In the genomic region with DNA sequence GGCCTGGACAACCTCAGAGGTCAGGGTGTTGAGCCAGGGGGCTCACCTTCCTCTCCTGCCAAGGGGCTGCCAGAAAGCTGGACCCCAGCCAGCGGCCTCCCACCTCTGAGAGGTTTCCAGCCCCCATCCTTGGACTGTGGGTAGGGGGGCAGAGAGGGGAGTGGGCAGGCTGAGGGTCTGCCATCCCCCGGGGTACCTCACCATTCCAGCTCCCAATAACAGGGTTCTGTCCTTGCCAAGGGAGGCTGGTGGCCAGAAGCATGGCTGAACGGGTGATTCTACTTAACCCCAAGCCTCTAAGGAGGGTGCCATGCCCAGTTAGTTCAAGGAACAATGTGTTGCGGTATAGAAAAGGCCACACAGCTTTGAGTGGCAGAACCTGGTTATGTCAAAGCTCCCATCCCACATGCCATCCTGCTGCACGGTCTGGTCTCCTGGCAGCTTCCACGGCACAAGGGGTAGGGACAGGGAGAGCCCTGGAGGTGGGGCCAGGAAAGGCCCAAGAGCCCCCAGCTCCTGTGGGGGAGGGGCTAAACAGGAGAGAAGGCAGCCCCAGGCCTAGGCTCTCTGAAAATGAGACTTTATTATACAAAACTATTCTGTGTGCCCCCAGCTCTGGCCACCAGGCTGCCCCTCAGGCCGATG, we compare ENCODE assay signal across 24 cellular contexts. TPM values are rescaled to one million over a fixed set of nuclear protein-coding genes. Genes with fewer than 3 reads are reported as not detected.
DNase-seq lines count a peak whose midpoint lies in the region; ATAC-seq, FAIRE-seq and TF ChIP-seq lines count a peak whose summit lies in the region.
"Had no signal": no experiment of that assay in that cellular context is flagged by ENCODE, and none has a peak within 500 bp of the region (broad histone marks: within the 10 kb centered on the region; RNA-seq: fewer than 3 reads in every experiment).

No MANE protein-coding gene starts in this region.

- TF ChIP-seq RAD21 in K562 (CRISPR knock-in tag; conservative IDR thresholded peaks at IDR 0.05 in 1 of 2, IDR thresholded peaks at IDR 0.05 in 1 of 2) = no peak

- no peaks in the 10 kb centered on the region for H3K4me1 Mint-ChIP-seq in activated T-cell treated with anti-CD3 and anti-CD28 coated beads, Interleukin-2, amount 50 U/mL, for 24 hours (ENCODE audit: low read depth)
- H3K4me1 Mint-ChIP-seq in mesothelial cell of epicardium = peaks cover 25% of the 10 kb centered on the region
- H3K4me1 Mint-ChIP-seq: activated T-helper 17 cell treated with anti-CD3 and anti-CD28 coated beads, Interleukin-2, amount 50 U/mL, for 72 hours had no signal

- H3K36me3 Mint-ChIP-seq in activated T-cell treated with anti-CD3 and anti-CD28 coated beads, Interleukin-2, amount 50 U/mL, for 24 hours (ENCODE audit: low read depth) = no peaks in the 10 kb centered on the region
- peaks cover 2% of the 10 kb centered on the region for H3K36me3 Mint-ChIP-seq in mesothelial cell of epicardium

- POLR2A ChIA-PET in K562 (lab: Yijun Ruan, JAX) = interaction anchor here (1.2 kb wide), 1 partner anchor 12 kb away, joined by 3 read pairs; no protein-coding TSS in a partner anchor

- in situ Hi-C loops in K562 (cut with MboI) = no loop called here

- no peak overlapping the region for H3K4me3 ChIP-seq in K562
- H3K4me3 ChIP-seq: esophagus muscularis mucosa, pancreas had no signal

- H3K79me2 ChIP-seq in K562 (ENCODE audit: control insufficient read depth, insufficient read depth, low read length) = no peaks in the 10 kb centered on the region

- H3K4me1 ChIP-seq in K562 (replicated peaks in 1 of 2; ENCODE audit: control insufficient read depth in 2 of 2, insufficient read depth in 2 of 2, low read length in 2 of 2) = peaks cover 21 to 43% of the 10 kb centered on the region in 2 experiments

- no peak overlapping the region for H3K9ac ChIP-seq in K562 (ENCODE audit: insufficient read depth in 1 of 2, low read depth in 2 of 2, low read length in 2 of 2)

- no peak for TF ChIP-seq EP300 in K562 (IDR thresholded peaks at IDR 0.05; ENCODE audit: low read length)

- TF ChIP-seq POLR2A in K562 (conservative IDR thresholded peaks at IDR 0.05) = no peak

- H3K27me3 ChIP-seq in K562 (ENCODE audit: control insufficient read depth in 2 of 2, insufficient read depth in 2 of 2, low read length in 2 of 2) = no peaks in the 10 kb centered on the region
- H3K27me3 ChIP-seq: esophagus muscularis mucosa, pancreas had no signal

- no peaks in the 10 kb centered on the region for H3K9me3 ChIP-seq in K562 (replicated peaks; ENCODE audit: control insufficient read depth, insufficient read depth, low read depth, low read length)
- H3K9me3 ChIP-seq: esophagus muscularis mucosa, pancreas had no signal

- H3K4me3 Mint-ChIP-seq in activated T-cell treated with anti-CD3 and anti-CD28 coated beads, Interleukin-2, amount 50 U/mL, for 24 hours = no peak overlapping the region
- no peak overlapping the region for H3K4me3 Mint-ChIP-seq in mesothelial cell of epicardium
- H3K4me3 Mint-ChIP-seq: activated B cell treated with CpG ODN at 0.5 μM for 24 hours; activated T-helper 17 cell treated with anti-CD3 and anti-CD28 coated beads, Interleukin-2, amount 50 U/mL, for 72 hours; stimulated activated naive CD8-positive, alpha-beta T cell treated with anti-CD3 and anti-CD28 coated beads, Interleukin-15, Interleukin-2, amounts not matched to agents 100 ng/mL and 50 ng/mL, for 24 hours had no signal

- intact Hi-C loops in K562 (cut with micrococcal nuclease) = no loop called here

- no peaks in the 10 kb centered on the region for H3K9me3 Mint-ChIP-seq in activated T-cell treated with anti-CD3 and anti-CD28 coated beads, Interleukin-2, amount 50 U/mL, for 24 hours
- H3K9me3 Mint-ChIP-seq in mesothelial cell of epicardium = no peaks in the 10 kb centered on the region
- H3K9me3 Mint-ChIP-seq: activated B cell treated with CpG ODN at 0.5 μM for 24 hours; activated T-helper 17 cell treated with anti-CD3 and anti-CD28 coated beads, Interleukin-2, amount 50 U/mL, for 72 hours; stimulated activated naive CD8-positive, alpha-beta T cell treated with anti-CD3 and anti-CD28 coated beads, Interleukin-15, Interleukin-2, amounts not matched to agents 100 ng/mL and 50 ng/mL, for 24 hours had no signal

- H3K27me3 Mint-ChIP-seq in activated T-cell treated with anti-CD3 and anti-CD28 coated beads, Interleukin-2, amount 50 U/mL, for 24 hours = peaks cover 29% of the 10 kb centered on the region
- no peaks in the 10 kb centered on the region for H3K27me3 Mint-ChIP-seq in mesothelial cell of epicardium (ENCODE audit: low read depth)

- peak; percentile 20 for DNase-seq in activated T-cell treated with anti-CD3 and anti-CD28 coated beads, Interleukin-2, amount 50 U/mL, for 24 hours
- DNase-seq in activated T-cell treated with anti-CD3 and anti-CD28 coated beads for 4 hours = no peak
- DNase-seq in K562 (ENCODE audit: extremely low read depth in 1 of 4, low spot score in 3 of 4) = no peak
- DNase-seq in mesothelial cell of epicardium (ENCODE audit: low spot score in 2 of 2, unreplicated experiment in 2 of 2) = no peak
- no peak for DNase-seq in NCI-H1105 (lab: John Stamatoyannopoulos, UW)
- no peak for DNase-seq in HuH-7 (ENCODE audit: low spot score)
- no peak for DNase-seq in activated CD4-positive, alpha-beta T cell treated with anti-CD3 and anti-CD28 coated beads for 1 hour
- DNase-seq: ACHN; activated B cell treated with CpG ODN at 0.5 μM for 24 hours; central memory CD4-positive, alpha-beta T cell; effector CD4-positive, alpha-beta T cell; GF-D8; left ventricle myocardium superior; NCI-H1436 treated with DMSO at 0.1 percent for 48 hours; NCI-H82 had no signal

- H3K27ac ChIP-seq in K562 (ENCODE audit: extremely low read depth, low read depth, low read length) (no peak overlapping the region), temporal lobe (ENCODE audit: low read depth, low read length) (peak overlapping the region; percentile 60)
- H3K27ac ChIP-seq: C4-2B, esophagus muscularis mucosa, pancreas had no signal

- H3K9me1 ChIP-seq in K562 (ENCODE audit: control insufficient read depth, insufficient read depth, low read length) = no peaks in the 10 kb centered on the region

- no peaks in the 10 kb centered on the region; the same call in 1 of the 2 replicates for H4K20me1 ChIP-seq in K562 (replicated peaks; ENCODE audit: control insufficient read depth, insufficient read depth, low read length)

- no peak overlapping the region for H3K27ac Mint-ChIP-seq in activated T-cell treated with anti-CD3 and anti-CD28 coated beads, Interleukin-2, amount 50 U/mL, for 24 hours
- H3K27ac Mint-ChIP-seq in mesothelial cell of epicardium = peak overlapping the region; percentile 89
- H3K27ac Mint-ChIP-seq: activated B cell treated with CpG ODN at 0.5 μM for 24 hours; activated T-helper 17 cell treated with anti-CD3 and anti-CD28 coated beads, Interleukin-2, amount 50 U/mL, for 72 hours; stimulated activated naive CD8-positive, alpha-beta T cell treated with anti-CD3 and anti-CD28 coated beads, Interleukin-15, Interleukin-2, amounts not matched to agents 100 ng/mL and 50 ng/mL, for 24 hours had no signal

- no peak overlapping the region for H3K4me2 ChIP-seq in K562 (ENCODE audit: insufficient read depth, low read length)

- CTCF ChIA-PET in K562 (lab: Yijun Ruan, JAX; ENCODE audit: low intra/inter-chr PET ratio) = no interaction called here

- no peak overlapping the region for H2AFZ ChIP-seq in K562 (ENCODE audit: low read depth, low read length)

- BruUV-seq in K562 (replicated peaks; lab: Mats Ljungman, UMichigan) = no TSS peak

- ATAC-seq in K562 = no peak
- ATAC-seq: activated T-helper 17 cell treated with anti-CD3 and anti-CD28 coated beads, Interleukin-2, amount 50 U/mL, for 72 hours; HCT116; left ventricle myocardium superior; pancreas had no signal

- no peaks in the 10 kb centered on the region for H3K36me3 ChIP-seq in K562 (ENCODE audit: control insufficient read depth, insufficient read depth, low read length)
- H3K36me3 ChIP-seq: esophagus muscularis mucosa, pancreas had no signal

- no peak for FAIRE-seq in K562 (lab: Jason Lieb, UNC)
- FAIRE-seq: pancreas had no signal

- TF ChIP-seq CTCF in K562 (IDR thresholded peaks at IDR 0.05 in 2 of 3, conservative IDR thresholded peaks at IDR 0.05 in 1 of 3; ENCODE audit: insufficient read depth in 2 of 3, low read depth in 1 of 3, low read length in 3 of 3) (no peak), mesothelial cell of epicardium (IDR thresholded peaks at IDR 0.05; ENCODE audit: unreplicated experiment) (no peak)

- 75% methylated on average over 4 of the region's 7 CpGs for WGBS in K562 (ENCODE audit: insufficient coverage, low coverage, missing lambda C conversion rate)

RNA-seq across cellular contexts. Expression of gene B9D1, which starts 19.8 kb away (rescaled TPM):
- 15.4 and 25.4 TPM in 2 replicates for total RNA-seq in K562 (2011; cell fraction: chromatin; rRNA removed; ENCODE audit: low replicate concordance)
- 22.5 and 35.0 TPM in 2 replicates for total RNA-seq in K562 (2011; cell fraction: nucleolus; rRNA removed)
- total RNA-seq in K562 (2011; cell fraction: nucleoplasm; rRNA removed) = 21.7 and 23.8 TPM in 2 replicates
- total RNA-seq in K562 (2014; rRNA removed) = 24.0 and 24.9 TPM in 2 replicates
- 7.6 and 10.3 TPM in 2 replicates for total RNA-seq in K562 (2014; rRNA removed; fragmentation: Illumina TruSeq; extraction: Trizol)
- 8.9 and 10.0 TPM in 2 replicates for total RNA-seq in K562 (2015; rRNA removed; fragmentation: Illumina TruSeq; extraction: Trizol)
- 12.7 and 15.0 TPM in 2 replicates for total RNA-seq in K562 (2021)
- polyA plus RNA-seq in K562 (2011; rRNA removed) = 23.4 and 28.0 TPM in 2 replicates
- 26.8 and 45.5 TPM in 2 replicates for polyA plus RNA-seq in K562 (2011; cell fraction: cytosol; rRNA removed)
- polyA plus RNA-seq in K562 (2011; cell fraction: nucleus; rRNA removed) = 43.7 and 59.8 TPM in 2 replicates
- polyA plus RNA-seq in K562 (2012) = 14.9 and 22.4 TPM in 2 replicates
- 14.3 and 18.9 TPM in 2 replicates for polyA plus RNA-seq in K562 (2014; fragmentation: Illumina TruSeq; extraction: Trizol)
- 10 to 100 TPM in 1 of 2 experiments, 1 to 10 TPM in 1; 9.5 to 17.9 TPM for polyA plus RNA-seq in K562 (2014; fragmentation: Nextera tagmentation; extraction: Ambion mirVana)
- 26.5 and 28.8 TPM in 2 replicates for polyA plus RNA-seq in K562 (2014; rRNA removed)
- 7.7 and 16.5 TPM in 2 replicates for polyA minus RNA-seq in K562 (2011; rRNA and poly(A)+ RNA removed)
- polyA minus RNA-seq in K562 (2011; cell fraction: cytosol; rRNA and poly(A)+ RNA removed) = 6.1 and 8.9 TPM in 2 replicates
- polyA minus RNA-seq in K562 (2011; cell fraction: nucleus; rRNA and poly(A)+ RNA removed) = 11.6 and 13.3 TPM in 2 replicates
- total RNA-seq in mesothelial cell of epicardium = 20.9 to 26.2 TPM (median 22.2 TPM) in 3 replicates
- 7.9 TPM for total RNA-seq in temporal lobe

RNA-seq across cellular contexts. Expression of gene MAPK7, which starts 35.6 kb away (rescaled TPM):
- total RNA-seq in K562 (2011; cell fraction: chromatin; rRNA removed; ENCODE audit: low replicate concordance) = 7.3 and 21.2 TPM in 2 replicates
- total RNA-seq in K562 (2011; cell fraction: nucleolus; rRNA removed) = 8.8 and 12.7 TPM in 2 replicates
- 5.4 and 6.3 TPM in 2 replicates for total RNA-seq in K562 (2011; cell fraction: nucleoplasm; rRNA removed)
- total RNA-seq in K562 (2014; rRNA removed) = 2.5 and 4.5 TPM in 2 replicates
- total RNA-seq in K562 (2014; rRNA removed; fragmentation: Illumina TruSeq; extraction: Trizol) = 1.1 TPM in 2 replicates
- total RNA-seq in K562 (2015; rRNA removed; fragmentation: Illumina TruSeq; extraction: Trizol) = 2.5 and 2.7 TPM in 2 replicates
- 7.4 and 7.5 TPM in 2 replicates for total RNA-seq in K562 (2021)
- 2.5 and 2.9 TPM in 2 replicates for polyA plus RNA-seq in K562 (2011; rRNA removed)
- 2.3 and 4.4 TPM in 2 replicates for polyA plus RNA-seq in K562 (2011; cell fraction: cytosol; rRNA removed)
- 8.0 and 15.0 TPM in 2 replicates for polyA plus RNA-seq in K562 (2011; cell fraction: nucleus; rRNA removed)
- 5.2 and 6.4 TPM in 2 replicates for polyA plus RNA-seq in K562 (2012)
- 3.3 and 5.5 TPM in 2 replicates for polyA plus RNA-seq in K562 (2014; fragmentation: Illumina TruSeq; extraction: Trizol)
- polyA plus RNA-seq in K562 (2014; fragmentation: Nextera tagmentation; extraction: Ambion mirVana) = under 1 TPM; 0.46 to 0.68 TPM
- polyA plus RNA-seq in K562 (2014; rRNA removed) = 4.3 and 6.2 TPM in 2 replicates
- 4.3 and 5.0 TPM in 2 replicates for polyA minus RNA-seq in K562 (2011; rRNA and poly(A)+ RNA removed)
- polyA minus RNA-seq in K562 (2011; cell fraction: cytosol; rRNA and poly(A)+ RNA removed) = 2.9 and 5.5 TPM in 2 replicates
- polyA minus RNA-seq in K562 (2011; cell fraction: nucleus; rRNA and poly(A)+ RNA removed) = 14.0 and 14.4 TPM in 2 replicates
- total RNA-seq in mesothelial cell of epicardium = 46.0 to 49.0 TPM (median 47.6 TPM) in 3 replicates
- total RNA-seq in temporal lobe = 18.2 TPM

RNA-seq across cellular contexts. Expression of gene MFAP4, which starts 44.3 kb away (rescaled TPM):
- not detected in 2 replicates for total RNA-seq in K562 (2011; cell fraction: chromatin; rRNA removed; ENCODE audit: low replicate concordance)
- not detected in 2 replicates for total RNA-seq in K562 (2011; cell fraction: nucleolus; rRNA removed)
- not detected in 2 replicates for total RNA-seq in K562 (2011; cell fraction: nucleoplasm; rRNA removed)
- total RNA-seq in K562 (2014; rRNA removed) (not detected in 2 replicates), K562 (2014; rRNA removed; fragmentation: Illumina TruSeq; extraction: Trizol) (not detected in 2 replicates), K562 (2015; rRNA removed; fragmentation: Illumina TruSeq; extraction: Trizol) (not detected in 2 replicates), K562 (2021) (0.24 and 0.36 TPM in 2 replicates), mesothelial cell of epicardium (194 to 213 TPM (median 210 TPM) in 3 replicates), temporal lobe (2.0 TPM)
- polyA plus RNA-seq in K562 (2011; rRNA removed) (not detected in 2 replicates), K562 (2014; fragmentation: Illumina TruSeq; extraction: Trizol) (not detected in 2 replicates), K562 (2014; fragmentation: Nextera tagmentation; extraction: Ambion mirVana) (under 1 TPM in 1 of 2 experiments, not detected in 1; 0.07 TPM), K562 (2014; rRNA removed) (not detected in 2 replicates)
- not detected in 2 replicates for polyA plus RNA-seq in K562 (2011; cell fraction: cytosol; rRNA removed)
- polyA plus RNA-seq in K562 (2011; cell fraction: nucleus; rRNA removed) = not detected in 2 replicates
- polyA plus RNA-seq in K562 (2012) = 1.0 TPM in 1 of 2 replicates, not detected in the other
- not detected in 2 replicates for polyA minus RNA-seq in K562 (2011; rRNA and poly(A)+ RNA removed)
- polyA minus RNA-seq in K562 (2011; cell fraction: cytosol; rRNA and poly(A)+ RNA removed) = not detected in 2 replicates
- not detected in 2 replicates for polyA minus RNA-seq in K562 (2011; cell fraction: nucleus; rRNA and poly(A)+ RNA removed)
- total RNA-seq: activated B cell treated with CpG ODN at 0.5 μM for 24 hours; activated T-helper 17 cell treated with anti-CD3 and anti-CD28 coated beads, Interleukin-2, amount 50 U/mL, for 72 hours; glomerular endothelial cell; M059J had no signal

Comparison
In these comparisons a context has a peak if more than half of its experiments do, and no peak if none do; other contexts are left out.
1. RNA of gene MFAP4, which starts 44.3 kb away (total RNA-seq): 194 to 213 TPM in mesothelial cell of epicardium; 2.0 TPM in temporal lobe (single experiment) and 0.24 to 0.36 TPM in K562; every median in the first group is over 10 times any median in the second.